ENCODE assay signal across 11 cellular contexts in the genomic region with DNA sequence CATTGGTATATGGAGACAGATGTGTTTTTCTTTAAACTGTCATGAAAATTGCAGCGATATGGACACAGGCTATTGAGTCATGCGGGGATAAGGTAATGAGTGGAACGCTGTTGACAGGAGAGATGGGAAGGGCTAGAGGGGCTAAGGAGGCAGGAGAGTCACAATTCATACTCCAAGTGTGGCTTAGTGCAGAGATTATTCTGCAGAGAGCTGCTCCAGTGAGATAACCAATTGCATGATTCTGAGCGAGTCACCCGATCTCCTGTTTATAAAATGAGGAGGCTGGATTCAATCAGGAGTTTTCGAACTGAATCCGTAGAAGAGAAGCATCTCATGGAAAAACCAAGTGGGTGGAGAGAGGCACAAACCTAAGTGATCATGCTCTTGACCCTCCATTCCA.
DNase-seq lines count a peak whose midpoint lies in the region; ATAC-seq and TF ChIP-seq lines count a peak whose summit lies in the region.
"Had no signal": no experiment of that assay in that cellular context is flagged by ENCODE, and none has a peak within 500 bp of the region (broad histone marks: within the 10 kb centered on the region; RNA-seq: fewer than 3 reads in every experiment).

No MANE protein-coding gene starts in this region.

- H3K4me3 ChIP-seq in fibroblast of the aortic adventitia (ENCODE audit: low read depth, low read length) (no peak overlapping the region), dorsolateral prefrontal cortex (no peak overlapping the region)

- no peak overlapping the region for H3K27ac ChIP-seq in dorsolateral prefrontal cortex

- H3K9me3 Mint-ChIP-seq in activated naive CD8-positive, alpha-beta T cell (ENCODE audit: low read depth), result peaks cover 18% of the 10 kb centered on the region
- H3K9me3 Mint-ChIP-seq in activated naive CD8-positive, alpha-beta T cell treated with anti-CD3 and anti-CD28 coated beads, Interleukin-2, amount 50 U/mL, for 24 hours, result peaks cover 31% of the 10 kb centered on the region
- peaks cover 23% of the 10 kb centered on the region for H3K9me3 Mint-ChIP-seq in activated T-helper 17 cell treated with anti-CD3 and anti-CD28 coated beads, Interleukin-2, amount 50 U/mL, for 72 hours

- DNase-seq in activated naive CD8-positive, alpha-beta T cell treated with anti-CD3 and anti-CD28 coated beads, Interleukin-2, amount 50 U/mL, for 24 hours, result no peak
- peak; percentile 56 for DNase-seq in fibroblast of the aortic adventitia (ENCODE audit: low read depth)
- DNase-seq in activated T-cell treated with anti-CD3 and anti-CD28 coated beads, Interleukin-2, amount 50 U/mL, for 1 hour, result no peak
- no peak for DNase-seq in cerebellum (ENCODE audit: low spot score)
- no peak for DNase-seq in dorsolateral prefrontal cortex
- DNase-seq: aorta, NCI-H1105 treated with DMSO at 0.1 percent for 48 hours, NCI-H510A had no signal

- H3K4me1 Mint-ChIP-seq in activated naive CD8-positive, alpha-beta T cell (ENCODE audit: low read depth), result peaks cover 86% of the 10 kb centered on the region
- H3K4me1 Mint-ChIP-seq in activated naive CD8-positive, alpha-beta T cell treated with anti-CD3 and anti-CD28 coated beads, Interleukin-2, amount 50 U/mL, for 24 hours, result peaks cover 72% of the 10 kb centered on the region
- H3K4me1 Mint-ChIP-seq in activated T-helper 17 cell treated with anti-CD3 and anti-CD28 coated beads, Interleukin-2, amount 50 U/mL, for 72 hours, result peaks cover 72% of the 10 kb centered on the region

- H3K27me3 ChIP-seq in dorsolateral prefrontal cortex, result no peaks in the 10 kb centered on the region

- TF ChIP-seq CTCF in fibroblast of the aortic adventitia (IDR thresholded peaks at IDR 0.05; ENCODE audit: insufficient read depth, low read length), result no peak
- TF ChIP-seq CTCF in dorsolateral prefrontal cortex (IDR thresholded peaks at IDR 0.05 in 54 of 56, conservative IDR thresholded peaks at IDR 0.05 in 2 of 56; ENCODE audit: low read depth in 1 of 56, partially characterized antibody in 56 of 56), result no peak

- intact Hi-C loops in dorsolateral prefrontal cortex (cut with DNase I), result no loop called here

- no peak for ATAC-seq in activated naive CD8-positive, alpha-beta T cell treated with anti-CD3 and anti-CD28 coated beads, Interleukin-2, amount 50 U/mL, for 24 hours
- no peak for ATAC-seq in activated T-helper 17 cell treated with anti-CD3 and anti-CD28 coated beads, Interleukin-2, amount 50 U/mL, for 72 hours (replicated peaks)
- no peak for ATAC-seq in GM18861 (IDR thresholded peaks at IDR 0.05; ENCODE audit: unreplicated experiment)

- H3K4me3 Mint-ChIP-seq in activated naive CD8-positive, alpha-beta T cell, result peak overlapping the region; percentile 14
- H3K4me3 Mint-ChIP-seq in activated naive CD8-positive, alpha-beta T cell treated with anti-CD3 and anti-CD28 coated beads, Interleukin-2, amount 50 U/mL, for 24 hours, result no peak overlapping the region
- peak overlapping the region; percentile 69 for H3K4me3 Mint-ChIP-seq in activated T-helper 17 cell treated with anti-CD3 and anti-CD28 coated beads, Interleukin-2, amount 50 U/mL, for 72 hours

- no peaks in the 10 kb centered on the region for H3K27me3 Mint-ChIP-seq in activated naive CD8-positive, alpha-beta T cell
- H3K27me3 Mint-ChIP-seq in activated naive CD8-positive, alpha-beta T cell treated with anti-CD3 and anti-CD28 coated beads, Interleukin-2, amount 50 U/mL, for 24 hours, result no peaks in the 10 kb centered on the region
- H3K27me3 Mint-ChIP-seq in activated T-helper 17 cell treated with anti-CD3 and anti-CD28 coated beads, Interleukin-2, amount 50 U/mL, for 72 hours, result no peaks in the 10 kb centered on the region

- H3K36me3 Mint-ChIP-seq in activated naive CD8-positive, alpha-beta T cell, result peaks cover 19% of the 10 kb centered on the region
- H3K36me3 Mint-ChIP-seq in activated naive CD8-positive, alpha-beta T cell treated with anti-CD3 and anti-CD28 coated beads, Interleukin-2, amount 50 U/mL, for 24 hours (ENCODE audit: low read depth), result peaks cover 27% of the 10 kb centered on the region
- H3K36me3 Mint-ChIP-seq in activated T-helper 17 cell treated with anti-CD3 and anti-CD28 coated beads, Interleukin-2, amount 50 U/mL, for 72 hours (ENCODE audit: low read depth), result peaks cover 52% of the 10 kb centered on the region

- H3K27ac Mint-ChIP-seq in activated naive CD8-positive, alpha-beta T cell, result peak overlapping the region; percentile 99
- H3K27ac Mint-ChIP-seq in activated naive CD8-positive, alpha-beta T cell treated with anti-CD3 and anti-CD28 coated beads, Interleukin-2, amount 50 U/mL, for 24 hours, result no peak overlapping the region
- peak overlapping the region; percentile 91 for H3K27ac Mint-ChIP-seq in activated T-helper 17 cell treated with anti-CD3 and anti-CD28 coated beads, Interleukin-2, amount 50 U/mL, for 72 hours
